8 cellular contexts compared by ENCODE assay signal in the genomic region with DNA sequence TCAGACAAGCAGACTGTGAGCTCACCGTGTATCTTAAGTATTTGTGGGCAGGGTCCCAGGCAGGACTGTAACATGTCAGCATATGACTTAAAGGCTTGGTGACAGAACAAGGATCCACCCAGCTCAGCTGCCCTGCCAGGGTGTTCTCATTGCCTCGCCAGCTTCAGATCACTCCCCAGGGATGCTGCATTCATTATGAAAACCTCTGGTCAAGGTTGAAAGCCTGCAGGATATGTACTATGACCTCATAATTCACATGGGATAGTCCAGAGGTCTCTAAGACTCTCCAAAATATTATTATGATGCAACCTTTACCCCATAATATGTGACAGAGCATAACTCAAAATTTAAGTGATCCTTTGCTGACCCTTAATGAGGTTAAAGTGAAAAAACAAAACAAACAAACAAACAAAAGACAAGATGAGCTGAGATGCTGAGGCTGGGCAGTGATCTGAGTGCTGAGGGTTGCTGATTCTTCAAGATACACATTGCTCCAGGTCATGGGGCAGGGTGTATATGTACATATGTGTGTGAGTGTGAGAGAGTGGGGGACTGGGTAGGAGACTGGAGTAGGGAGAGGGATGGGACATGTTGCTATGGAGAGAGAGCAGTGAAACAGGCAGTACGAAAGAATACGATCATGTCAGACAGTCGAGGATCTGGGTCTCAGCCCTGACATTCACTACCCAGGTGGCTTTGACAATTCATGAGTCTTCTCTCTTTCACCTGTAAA.
DNase-seq lines count a peak whose midpoint lies in the region; ATAC-seq lines count a peak whose summit lies in the region.

No MANE protein-coding gene starts in this region.

- H3K27me3 Mint-ChIP-seq in activated naive CD8-positive, alpha-beta T cell treated with anti-CD3 and anti-CD28 coated beads, Interleukin-2, amount 50 U/mL, for 24 hours: peaks cover 5% of the 10 kb centered on the region
- H3K27me3 Mint-ChIP-seq in activated naive CD4-positive, alpha-beta T cell treated with anti-CD3 and anti-CD28 coated beads, Interleukin-2, amount 10 ng/mL, durations not matched to agents 7 days and 5 days: peaks cover 7% of the 10 kb centered on the region

- CTCF ChIA-PET in activated naive CD4-positive, alpha-beta T cell treated with anti-CD3 and anti-CD28 coated beads, Interleukin-2, amount 10 ng/mL, durations not matched to agents 7 days and 5 days (lab: Charles Lee): interaction anchor here (1.5 kb wide), 1 partner anchor 101 kb away, joined by 3 read pairs; no protein-coding TSS in a partner anchor

- peaks cover 3% of the 10 kb centered on the region for H3K9me3 Mint-ChIP-seq in activated naive CD8-positive, alpha-beta T cell treated with anti-CD3 and anti-CD28 coated beads, Interleukin-2, amount 50 U/mL, for 24 hours
- peaks cover 2% of the 10 kb centered on the region for H3K9me3 Mint-ChIP-seq in activated naive CD4-positive, alpha-beta T cell treated with anti-CD3 and anti-CD28 coated beads, Interleukin-2, amount 10 ng/mL, durations not matched to agents 7 days and 5 days

- ATAC-seq in GM18861 (IDR thresholded peaks at IDR 0.05; ENCODE audit: unreplicated experiment) (peak; percentile 47), HG02840 (IDR thresholded peaks at IDR 0.05; ENCODE audit: low FRiP score, unreplicated experiment) (peak; percentile 39)
- ATAC-seq in activated naive CD8-positive, alpha-beta T cell treated with anti-CD3 and anti-CD28 coated beads, Interleukin-2, amount 50 U/mL, for 24 hours: no peak

- peak overlapping the region; percentile 94 for H3K27ac Mint-ChIP-seq in activated naive CD8-positive, alpha-beta T cell treated with anti-CD3 and anti-CD28 coated beads, Interleukin-2, amount 50 U/mL, for 24 hours
- no peak overlapping the region for H3K27ac Mint-ChIP-seq in activated naive CD4-positive, alpha-beta T cell treated with anti-CD3 and anti-CD28 coated beads, Interleukin-2, amount 10 ng/mL, durations not matched to agents 7 days and 5 days

- no peak for DNase-seq in activated naive CD8-positive, alpha-beta T cell treated with anti-CD3 and anti-CD28 coated beads, Interleukin-2, amount 50 U/mL, for 24 hours
- DNase-seq in myocyte (ENCODE audit: low read depth) (peak; percentile 26), EL (no peak), NCI-H1694 (lab: John Stamatoyannopoulos, UW) (no peak)
- no peak for DNase-seq in stimulated activated CD4-positive, alpha-beta T cell treated with anti-CD3 and anti-CD28 coated beads, Interleukin-4, amount 100 ng/mL, for 24 hours
- no peak for DNase-seq in activated naive CD4-positive, alpha-beta T cell treated with anti-CD3 and anti-CD28 coated beads, Interleukin-2, amount 10 ng/mL, durations not matched to agents 7 days and 5 days

- H3K4me1 Mint-ChIP-seq in activated naive CD8-positive, alpha-beta T cell treated with anti-CD3 and anti-CD28 coated beads, Interleukin-2, amount 50 U/mL, for 24 hours: peaks cover 45% of the 10 kb centered on the region
- H3K4me1 Mint-ChIP-seq in activated naive CD4-positive, alpha-beta T cell treated with anti-CD3 and anti-CD28 coated beads, Interleukin-2, amount 10 ng/mL, durations not matched to agents 7 days and 5 days: peaks cover 54% of the 10 kb centered on the region

- no peaks in the 10 kb centered on the region for H3K36me3 Mint-ChIP-seq in activated naive CD8-positive, alpha-beta T cell treated with anti-CD3 and anti-CD28 coated beads, Interleukin-2, amount 50 U/mL, for 24 hours (ENCODE audit: low read depth)
- no peaks in the 10 kb centered on the region for H3K36me3 Mint-ChIP-seq in activated naive CD4-positive, alpha-beta T cell treated with anti-CD3 and anti-CD28 coated beads, Interleukin-2, amount 10 ng/mL, durations not matched to agents 7 days and 5 days

- H3K4me3 Mint-ChIP-seq in activated naive CD8-positive, alpha-beta T cell treated with anti-CD3 and anti-CD28 coated beads, Interleukin-2, amount 50 U/mL, for 24 hours: no peak overlapping the region
- H3K4me3 Mint-ChIP-seq in activated naive CD4-positive, alpha-beta T cell treated with anti-CD3 and anti-CD28 coated beads, Interleukin-2, amount 10 ng/mL, durations not matched to agents 7 days and 5 days: no peak overlapping the region
